Comparison of ENCODE assay signal across 9 cellular contexts in the genomic region with DNA sequence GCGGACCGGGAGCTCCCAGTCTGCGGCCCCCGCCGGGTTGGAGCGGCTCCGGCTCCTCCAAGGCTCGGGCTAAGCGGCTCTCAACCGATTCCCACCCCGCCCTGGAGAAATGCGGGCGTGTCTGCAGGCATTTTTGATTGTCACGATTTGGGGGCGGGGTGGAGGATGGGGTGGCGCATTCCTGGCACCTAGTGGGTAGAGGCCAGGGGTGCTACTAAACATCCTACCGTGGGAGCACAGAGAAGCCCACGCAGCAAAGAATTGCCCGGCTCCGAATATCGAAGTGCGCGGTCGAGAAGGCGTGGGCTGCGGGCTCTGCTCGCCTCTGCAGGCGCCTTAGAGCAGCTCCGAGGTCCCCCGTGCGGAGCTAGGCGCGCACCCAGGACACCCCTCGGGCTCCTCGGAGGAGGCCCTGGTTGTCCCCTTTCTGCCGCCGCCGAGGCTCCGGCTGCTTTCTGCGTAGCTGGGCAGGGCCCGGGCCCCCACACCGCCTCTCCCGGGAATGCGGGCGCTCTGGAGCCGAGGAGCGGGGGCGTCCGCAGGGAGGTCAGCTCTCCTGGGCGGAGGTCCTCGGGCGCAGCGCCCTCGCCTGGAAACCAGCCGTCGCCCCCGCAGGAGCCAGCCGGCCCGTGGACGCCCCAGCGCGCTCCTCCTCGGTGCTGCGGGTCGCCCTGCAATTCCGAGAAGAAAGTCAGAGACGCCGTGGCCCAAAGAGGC. TPM values are rescaled to one million over a fixed set of nuclear protein-coding genes. Genes with fewer than 3 reads are reported as not detected.
A peak's percentile ranks its signal among the peaks of the same experiment; 100 is the strongest.
DNase-seq lines count a peak whose midpoint lies in the region; ATAC-seq and TF ChIP-seq lines count a peak whose summit lies in the region.
"Had no signal": no experiment of that assay in that cellular context is flagged by ENCODE, and none has a peak within 500 bp of the region (broad histone marks: within the 10 kb centered on the region; RNA-seq: fewer than 3 reads in every experiment).

No MANE protein-coding gene starts in this region.

- peaks cover 20% of the 10 kb centered on the region for H3K4me1 Mint-ChIP-seq in dendritic cell treated with granulocyte-macrophage colony-stimulating factor and Interleukin-4, amounts not matched to agents 40 ng/mL and 50 ng/mL, for 4 days (ENCODE audit: low read depth)

- DNase-seq in GM03348 (ENCODE audit: low spot score) (peak; percentile 43), lower lobe of right lung (peak; percentile 88), amniotic stem cell (lab: John Stamatoyannopoulos, UW) (no peak), NCI-H345 (lab: John Stamatoyannopoulos, UW) (no peak)
- DNase-seq in activated CD4-positive, alpha-beta T cell treated with anti-CD3 and anti-CD28 coated beads for 24 hours (ENCODE audit: low read depth in 2 of 2), result peak; percentile 22 to 46
- DNase-seq in stimulated activated CD8-positive, alpha-beta memory T cell treated with anti-CD3 and anti-CD28 coated beads, Interleukin-12 subunit alpha, Interleukin-12 subunit beta, amount 100 ng/mL, for 24 hours (ENCODE audit: extremely low read depth), result peak; percentile 22

- intact Hi-C loops in dendritic cell treated with granulocyte-macrophage colony-stimulating factor and Interleukin-4, amounts not matched to agents 40 ng/mL and 50 ng/mL, for 4 days (cut with micrococcal nuclease), result no loop called here
- intact Hi-C loops in lower lobe of right lung (cut with DNase I), result no loop called here

- peak; percentile 22 for TF ChIP-seq CTCF in lower lobe of right lung (IDR thresholded peaks at IDR 0.05)

- H3K4me3 ChIP-seq in lower lobe of right lung, result peak overlapping the region; percentile 62

- H3K4me1 ChIP-seq in lower lobe of right lung, result peaks cover 21% of the 10 kb centered on the region

- H3K36me3 Mint-ChIP-seq in dendritic cell treated with granulocyte-macrophage colony-stimulating factor and Interleukin-4, amounts not matched to agents 40 ng/mL and 50 ng/mL, for 4 days (ENCODE audit: low read depth), result no peaks in the 10 kb centered on the region

- H3K27me3 Mint-ChIP-seq in dendritic cell treated with granulocyte-macrophage colony-stimulating factor and Interleukin-4, amounts not matched to agents 40 ng/mL and 50 ng/mL, for 4 days, result peaks cover 69% of the 10 kb centered on the region

- no peaks in the 10 kb centered on the region for H3K36me3 ChIP-seq in lower lobe of right lung

- ATAC-seq in HG03354 (IDR thresholded peaks at IDR 0.05; ENCODE audit: poor library complexity, severe bottlenecking, unreplicated experiment) (peak; percentile 70), lower lobe of right lung (peak; percentile 83 to 87)

- peaks cover 45% of the 10 kb centered on the region for H3K27me3 ChIP-seq in lower lobe of right lung (ENCODE audit: low read depth)

- peak overlapping the region; percentile 58 for H3K27ac ChIP-seq in lower lobe of right lung

- H3K27ac Mint-ChIP-seq in dendritic cell treated with granulocyte-macrophage colony-stimulating factor and Interleukin-4, amounts not matched to agents 40 ng/mL and 50 ng/mL, for 4 days, result peak overlapping the region; percentile 18

- H3K9me3 Mint-ChIP-seq in dendritic cell treated with granulocyte-macrophage colony-stimulating factor and Interleukin-4, amounts not matched to agents 40 ng/mL and 50 ng/mL, for 4 days, result no peaks in the 10 kb centered on the region

- H3K4me3 Mint-ChIP-seq in dendritic cell treated with granulocyte-macrophage colony-stimulating factor and Interleukin-4, amounts not matched to agents 40 ng/mL and 50 ng/mL, for 4 days, result peak overlapping the region; percentile 79

- H3K9me3 ChIP-seq in lower lobe of right lung, result no peaks in the 10 kb centered on the region

RNA-seq across cellular contexts. Expression of a gene that starts 16.5 kb away (rescaled TPM):
- 285 TPM for total RNA-seq in lower lobe of right lung
- total RNA-seq: RPMI7951 had no signal

Comparison
In these comparisons a context has a peak if more than half of its experiments do, and no peak if none do; other contexts are left out.
1. DNase-seq: peak in GM03348 (single experiment), activated CD4-positive, alpha-beta T cell treated with anti-CD3 and anti-CD28 coated beads for 24 hours (2 of 2), lower lobe of right lung (single experiment) and stimulated activated CD8-positive, alpha-beta memory T cell treated with anti-CD3 and anti-CD28 coated beads, Interleukin-12 subunit alpha, Interleukin-12 subunit beta, amount 100 ng/mL, for 24 hours (single experiment); none in amniotic stem cell (single experiment) and NCI-H345 (single experiment).